In genomic region chr22:23184100-23184763, GRCh38 we compare ENCODE assay signal across 11 cellular contexts. TPM values are rescaled to one million over a fixed set of nuclear protein-coding genes. Genes with fewer than 3 reads are reported as not detected.
DNase-seq lines count a peak whose midpoint lies in the region; ATAC-seq, FAIRE-seq and TF ChIP-seq lines count a peak whose summit lies in the region.
"Had no signal": no experiment of that assay in that cellular context is flagged by ENCODE, and none has a peak within 500 bp of the region (broad histone marks: within the 10 kb centered on the region; RNA-seq: fewer than 3 reads in every experiment).

No MANE protein-coding gene starts in this region.

- no peak overlapping the region for H3K18ac ChIP-seq in trophoblast cell (ENCODE audit: low read length)

- no peaks in the 10 kb centered on the region for H3K27me3 Mint-ChIP-seq in effector memory CD8-positive, alpha-beta T cell

- no CpG with 5 or more reads among the region's 3 CpGs for WGBS in trophoblast cell (ENCODE audit: extremely low coverage, insufficient coverage, insufficient read length)

- no peak overlapping the region for H4K8ac ChIP-seq in trophoblast cell (ENCODE audit: low read depth, low read length)

- DNase-seq in OCI-LY7 (ENCODE audit: low spot score) (no peak), trophoblast cell (no peak), globus pallidus (ENCODE audit: low spot score) (no peak), HTR-8/SVneo (ENCODE audit: insufficient read length, low spot score) (no peak), SHP77 (lab: John Stamatoyannopoulos, UW) (no peak)
- DNase-seq in effector memory CD8-positive, alpha-beta T cell, result no peak
- DNase-seq: activated CD4-positive, alpha-beta T cell treated with anti-CD3 and anti-CD28 coated beads for 48 hours had no signal

- H3K27me3 ChIP-seq in DOHH2 (ENCODE audit: control insufficient read depth, low read length) (no peaks in the 10 kb centered on the region), trophoblast cell (ENCODE audit: insufficient read depth, low read length) (no peaks in the 10 kb centered on the region)

- ATAC-seq in effector memory CD8-positive, alpha-beta T cell (replicated peaks), result no peak
- ATAC-seq in HG02870 (IDR thresholded peaks at IDR 0.05; ENCODE audit: unreplicated experiment), result no peak

- H4K20me1 ChIP-seq in DOHH2 (ENCODE audit: control insufficient read depth, insufficient read depth, low read depth, low read length) (peaks cover 34% of the 10 kb centered on the region), OCI-LY7 (ENCODE audit: insufficient read depth, low read length) (peaks cover 26% of the 10 kb centered on the region)

- intact Hi-C loops in OCI-LY7 (cut with micrococcal nuclease; ENCODE audit: unreplicated experiment), result no loop called here

- no peak overlapping the region for H2AK5ac ChIP-seq in trophoblast cell (ENCODE audit: low read length)

- no peak overlapping the region for H4K12ac ChIP-seq in trophoblast cell (ENCODE audit: low read depth, low read length)

- H2AFZ ChIP-seq in OCI-LY7 (ENCODE audit: low read length) (no peak overlapping the region), trophoblast cell (ENCODE audit: insufficient read depth, low read length, poor library complexity) (no peak overlapping the region)

- H3K4me3 Mint-ChIP-seq in effector memory CD8-positive, alpha-beta T cell, result peak overlapping the region; percentile 89 to 91

- H3K79me2 ChIP-seq in DOHH2 (ENCODE audit: control insufficient read depth, low read length), result peaks cover 85% of the 10 kb centered on the region
- H3K79me2 ChIP-seq in OCI-LY7 (ENCODE audit: insufficient read depth, low read depth, low read length), result peaks cover 70% of the 10 kb centered on the region
- peaks cover 52% of the 10 kb centered on the region for H3K79me2 ChIP-seq in trophoblast cell (ENCODE audit: control insufficient read depth, insufficient read depth, low read length, poor library complexity)

- H4K91ac ChIP-seq in trophoblast cell (ENCODE audit: low read depth, low read length), result no peak overlapping the region

- peaks cover 10% of the 10 kb centered on the region for H3F3A ChIP-seq in DOHH2 (ENCODE audit: control insufficient read depth, insufficient read depth)

- CTCF ChIA-PET in OCI-LY7 (lab: Charles Lee; ENCODE audit: unreplicated experiment), result interaction anchor here (0.6 kb wide), 1 partner anchor 36 kb away, joined by 6 read pairs; no protein-coding TSS in a partner anchor

- peak overlapping the region; percentile 86 for H3K4ac ChIP-seq in trophoblast cell (ENCODE audit: low read depth, low read length)

- H3K9me2 ChIP-seq in DOHH2 (replicated peaks; ENCODE audit: control insufficient read depth, low read length), result no peaks in the 10 kb centered on the region
- H3K9me2 ChIP-seq in OCI-LY7 (ENCODE audit: insufficient read depth, low read length), result no peaks in the 10 kb centered on the region

- POLR2A ChIA-PET in OCI-LY7 (lab: Charles Lee), result interaction anchor here (0.8 to 1.4 kb wide), 3 partner anchors 22 to 94 kb away, joined by 3 to 4 read pairs (median 3); no protein-coding TSS in a partner anchor

- peaks cover 68% of the 10 kb centered on the region for H3K36me3 Mint-ChIP-seq in effector memory CD8-positive, alpha-beta T cell (ENCODE audit: insufficient read depth)

- H3K9me3 ChIP-seq in DOHH2 (ENCODE audit: control insufficient read depth, insufficient read depth, low read length), result no peaks in the 10 kb centered on the region
- no peaks in the 10 kb centered on the region for H3K9me3 ChIP-seq in OCI-LY7 (ENCODE audit: low read length)
- H3K9me3 ChIP-seq in trophoblast cell (ENCODE audit: insufficient read depth, low read depth, low read length), result peaks cover 5% of the 10 kb centered on the region

- no peak overlapping the region for H2BK5ac ChIP-seq in trophoblast cell (ENCODE audit: low read depth, low read length, poor library complexity)

- H3K36me3 ChIP-seq in DOHH2 (ENCODE audit: control insufficient read depth, low read length), result peaks cover 70% of the 10 kb centered on the region
- peaks cover 49% of the 10 kb centered on the region for H3K36me3 ChIP-seq in OCI-LY7 (ENCODE audit: insufficient read depth, low read length)
- H3K36me3 ChIP-seq in trophoblast cell (ENCODE audit: control insufficient read depth in 1 of 2, insufficient read depth in 2 of 2, low read length in 2 of 2), result peaks cover 15 to 18% of the 10 kb centered on the region in 2 experiments

- no peak overlapping the region for H3K9ac ChIP-seq in trophoblast cell (ENCODE audit: low read length)

- H3K27ac Mint-ChIP-seq in effector memory CD8-positive, alpha-beta T cell, result peak overlapping the region; percentile 85 to 87

- H3K4me1 Mint-ChIP-seq in effector memory CD8-positive, alpha-beta T cell (ENCODE audit: low read depth in 2 of 2), result peaks cover 60 to 71% of the 10 kb centered on the region in 2 donors

- H3K4me1 ChIP-seq in DOHH2 (ENCODE audit: control insufficient read depth, low read length), result peaks cover 70% of the 10 kb centered on the region
- H3K4me1 ChIP-seq in OCI-LY7 (ENCODE audit: insufficient read depth, low read length, poor library complexity, severe bottlenecking), result peaks cover 42% of the 10 kb centered on the region
- H3K4me1 ChIP-seq in trophoblast cell (ENCODE audit: control insufficient read depth in 1 of 2, insufficient read depth in 2 of 2, low read length in 2 of 2), result peaks cover 41 to 42% of the 10 kb centered on the region in 2 experiments

- H3K27ac ChIP-seq in DOHH2 (ENCODE audit: low read depth, low read length) (peak overlapping the region; percentile 46), OCI-LY7 (ENCODE audit: low read depth, low read length, poor library complexity, severe bottlenecking) (no peak overlapping the region), trophoblast cell (ENCODE audit: low read depth, low read length) (no peak overlapping the region)

- peak overlapping the region; percentile 91 for H3K4me2 ChIP-seq in DOHH2 (ENCODE audit: low read length)
- H3K4me2 ChIP-seq in OCI-LY7 (ENCODE audit: low read length), result peak overlapping the region; percentile 92
- peak overlapping the region; percentile 88 for H3K4me2 ChIP-seq in trophoblast cell (ENCODE audit: low read length)

- H3K23ac ChIP-seq in trophoblast cell (ENCODE audit: low read length), result no peak overlapping the region

- H3K14ac ChIP-seq in trophoblast cell (ENCODE audit: low read length), result no peak overlapping the region

- peaks cover 21% of the 10 kb centered on the region for H3K79me1 ChIP-seq in trophoblast cell (ENCODE audit: low read length)

- H2BK120ac ChIP-seq in trophoblast cell (ENCODE audit: insufficient read depth, low read length, poor library complexity), result no peak overlapping the region

- no peak overlapping the region for H2BK12ac ChIP-seq in trophoblast cell (ENCODE audit: low read length)

- TF ChIP-seq CTCF in DOHH2 (IDR thresholded peaks at IDR 0.05; ENCODE audit: low read depth, low read length, poor library complexity, severe bottlenecking), result no peak
- TF ChIP-seq CTCF in OCI-LY7 (conservative IDR thresholded peaks at IDR 0.05; ENCODE audit: low read length), result no peak

- H3K9me3 Mint-ChIP-seq in effector memory CD8-positive, alpha-beta T cell, result no peaks in the 10 kb centered on the region

- FAIRE-seq in HTR-8/SVneo (lab: Jason Lieb, UNC), result no peak

- no TSS peak for BruUV-seq in OCI-LY7 (replicated peaks; lab: Mats Ljungman, UMichigan)

- H3K4me3 ChIP-seq in DOHH2 (ENCODE audit: low read length) (peak overlapping the region; percentile 90), OCI-LY7 (ENCODE audit: low read depth, low read length, poor library complexity, severe bottlenecking) (peak overlapping the region; percentile 71), trophoblast cell (ENCODE audit: low read depth, low read length) (no peak overlapping the region)

RNA-seq across cellular contexts. Expression of gene BCR, which starts 3.9 kb away (rescaled TPM):
- 46.5 and 51.3 TPM in 2 replicates for total RNA-seq in OCI-LY7 (2014; rRNA removed; shearing (Covaris generic))
- total RNA-seq in OCI-LY7 (2022), result 38.7 and 42.2 TPM in 2 replicates
- 49.8 and 53.0 TPM in 2 replicates for polyA plus RNA-seq in trophoblast cell (2013)

RNA-seq across cellular contexts. Expression of gene RAB36, which starts 39.0 kb away (rescaled TPM):
- total RNA-seq in OCI-LY7 (2014; rRNA removed; shearing (Covaris generic)), result 0.15 and 0.41 TPM in 2 replicates
- 2.5 and 3.0 TPM in 2 replicates for total RNA-seq in OCI-LY7 (2022)
- polyA plus RNA-seq in trophoblast cell (2013), result 0.92 and 1.1 TPM in 2 replicates

RNA-seq across cellular contexts. Expression of gene RSPH14, which starts 42.4 kb away (rescaled TPM):
- 0.98 and 3.0 TPM in 2 replicates for total RNA-seq in OCI-LY7 (2014; rRNA removed; shearing (Covaris generic))
- total RNA-seq in OCI-LY7 (2022), result 6.1 and 7.9 TPM in 2 replicates
- 0.07 and 0.16 TPM in 2 replicates for polyA plus RNA-seq in trophoblast cell (2013)
- total RNA-seq: cardiac septum, osteoblast had no signal
